Comparison of ENCODE assay signal across 11 cellular contexts in the genomic region with DNA sequence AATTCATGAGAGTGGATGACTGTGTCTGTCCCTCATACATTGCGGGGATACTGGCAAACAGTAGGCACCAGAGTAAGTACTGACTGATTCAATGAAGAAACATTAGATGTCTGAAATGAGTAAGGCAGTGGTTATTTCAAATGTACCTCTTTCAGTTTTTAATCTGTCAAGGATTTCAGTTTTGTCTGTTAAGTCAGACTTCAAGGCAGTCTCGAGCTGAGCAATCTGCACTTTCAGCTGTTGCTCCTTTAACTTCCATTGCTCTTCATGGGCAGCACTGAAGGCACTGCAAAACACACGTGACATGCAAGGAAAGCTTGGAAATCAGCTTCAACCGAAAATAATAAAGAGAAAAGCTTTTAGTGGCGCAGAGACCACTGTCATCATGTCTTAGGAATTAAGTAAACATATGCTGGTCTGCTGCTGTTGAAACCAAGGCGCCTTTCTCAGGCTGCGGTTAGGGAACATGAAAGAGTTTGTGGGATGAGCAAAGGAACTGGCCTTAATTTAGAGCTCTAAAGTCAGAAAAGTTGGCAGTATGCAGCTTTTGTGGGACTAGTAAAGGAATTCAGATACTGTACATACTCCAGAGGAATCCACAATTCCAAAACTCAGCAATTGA. TPM values are rescaled to one million over a fixed set of nuclear protein-coding genes. Genes with fewer than 3 reads are reported as not detected.
DNase-seq lines count a peak whose midpoint lies in the region; ATAC-seq, FAIRE-seq and TF ChIP-seq lines count a peak whose summit lies in the region.
"Had no signal": no experiment of that assay in that cellular context is flagged by ENCODE, and none has a peak within 500 bp of the region (broad histone marks: within the 10 kb centered on the region; RNA-seq: fewer than 3 reads in every experiment).

No MANE protein-coding gene starts in this region.

- TF ChIP-seq CTCF in mucosa of descending colon (IDR thresholded peaks at IDR 0.05) = no peak

- no peaks in the 10 kb centered on the region for H3K36me3 ChIP-seq in mucosa of descending colon (ENCODE audit: low read depth)

- H3K4me3 ChIP-seq in skeletal muscle cell (ENCODE audit: low read depth, low read length) (no peak overlapping the region), mucosa of descending colon (no peak overlapping the region)

- ATAC-seq in GM18498 (IDR thresholded peaks at IDR 0.05; ENCODE audit: unreplicated experiment) (peak; percentile 70), mucosa of descending colon (no peak)
- ATAC-seq: T-helper 17 cell had no signal

- H3K4me1 ChIP-seq in mucosa of descending colon (ENCODE audit: low read depth) = no peaks in the 10 kb centered on the region

- FAIRE-seq in H54 (lab: Jason Lieb, UNC) = peak; percentile 68
- FAIRE-seq: colon had no signal

- no peaks in the 10 kb centered on the region for H3K9me3 ChIP-seq in mucosa of descending colon

- DNase-seq in H54 (ENCODE audit: insufficient read length, low spot score) (no peak), amniotic epithelial cell (ENCODE audit: low read depth) (peak; percentile 93), skeletal muscle cell (ENCODE audit: low read depth) (peak; percentile 85), NCI-H2196 treated with DMSO at 0.1 percent for 48 hours (lab: John Stamatoyannopoulos, UW; ENCODE audit: unreplicated experiment) (no peak), SK-N-DZ (ENCODE audit: low spot score) (no peak), mucosa of descending colon (no peak)
- DNase-seq: midbrain, NCI-H1092 treated with DMSO at 0.1 percent for 48 hours, T-helper 17 cell had no signal

- intact Hi-C loops in mucosa of descending colon (cut with DNase I, micrococcal nuclease) = no loop called here

- no peak for TF ChIP-seq POLR2A in H54 (IDR thresholded peaks at IDR 0.05; ENCODE audit: low read depth, low read length)

RNA-seq across cellular contexts. Expression of a gene that starts 38.8 kb away (rescaled TPM):
- polyA plus RNA-seq in SK-N-DZ (2014; cell fraction: cytosol; rRNA removed) = 16.6 and 17.2 TPM in 2 replicates
- 23.6 and 28.3 TPM in 2 replicates for polyA plus RNA-seq in SK-N-DZ (2014; cell fraction: nucleus; rRNA removed)
- 1 to 10 TPM; 2.1 to 5.3 (median 3.8) TPM for total RNA-seq in mucosa of descending colon

RNA-seq across cellular contexts. Expression of a gene that starts 39.1 kb away (rescaled TPM):
- 82.1 and 103 TPM in 2 replicates for polyA plus RNA-seq in SK-N-DZ (2014; cell fraction: cytosol; rRNA removed)
- 23.4 and 25.2 TPM in 2 replicates for polyA plus RNA-seq in SK-N-DZ (2014; cell fraction: nucleus; rRNA removed)
- total RNA-seq in mucosa of descending colon = 10 to 100 TPM; 38.0 to 81.7 (median 39.1) TPM

Comparison
In these comparisons a context has a peak if more than half of its experiments do, and no peak if none do; other contexts are left out.
1. DNase-seq: peak in amniotic epithelial cell (single experiment) and skeletal muscle cell (single experiment); none in H54 (single experiment), NCI-H2196 treated with DMSO at 0.1 percent for 48 hours (single experiment), SK-N-DZ (single experiment) and mucosa of descending colon (0 of 3).